In genomic region chr2:110896226-110896625, GRCh38 we compare ENCODE assay signal across 27 cellular contexts.
"Had no signal": no experiment of that assay in that cellular context is flagged by ENCODE, and none has a peak within 500 bp of the region (broad histone marks: within the 10 kb centered on the region; RNA-seq: fewer than 3 reads in every experiment).

No MANE protein-coding gene starts in this region.

- H3K27me3 ChIP-seq: suprapubic skin, testis, thyroid gland, tibial nerve, transverse colon, upper lobe of left lung, upper lobe of right lung, uterus, vagina had no signal

- H3K27ac ChIP-seq: stomach, suprapubic skin, testis, thoracic aorta, thyroid gland, tibial artery, tibial nerve, transverse colon, upper lobe of left lung, upper lobe of right lung, uterus, vagina had no signal

- H3K36me3 ChIP-seq: stomach, suprapubic skin, thoracic aorta, thyroid gland, tibial artery, tibial nerve, transverse colon, upper lobe of left lung, upper lobe of right lung, uterus, vagina had no signal

- DNase-seq: stimulated activated CD4-positive, alpha-beta T cell treated with anti-CD3 and anti-CD28 coated beads, Interleukin-2, amount 100 ng/mL, for 48 hours; stimulated activated CD4-positive, alpha-beta T cell treated with anti-CD3 and anti-CD28 coated beads, Interleukin-4, amount 100 ng/mL, for 1 hour; stimulated activated CD4-positive, alpha-beta T cell treated with anti-CD3 and anti-CD28 coated beads, Interleukin-4, amount 100 ng/mL, for 24 hours; stimulated activated CD4-positive, alpha-beta T cell treated with anti-CD3 and anti-CD28 coated beads, Interleukin-4, amount 100 ng/mL, for 4 hours; stimulated activated CD8-positive, alpha-beta memory T cell treated with anti-CD3 and anti-CD28 coated beads, Interleukin-4, amount 100 ng/mL, for 48 hours; stimulated activated naive B cell treated with anti-CD40 and anti-IgM and Interleukin-4, amounts not matched to agents 10 μg/mL and 1 μg/mL and 100 μg/mL, for 72 hours; stimulated activated naive CD4-positive, alpha-beta T cell; stimulated activated naive CD4-positive, alpha-beta T cell treated with Interleukin-2 at 50 U/mL for 16 hours; stimulated activated naive CD8-positive, alpha-beta T cell treated with anti-CD3 and anti-CD28 coated beads, Interleukin-15, amount 100 ng/mL, for 72 hours; stimulated activated naive CD8-positive, alpha-beta T cell treated with anti-CD3 and anti-CD28 coated beads, Interleukin-15, Interleukin-2, amounts not matched to agents 100 U/mL and 50 U/mL, for 24 hours; stomach; substantia nigra; testis; thyroid gland; tibial artery; transverse colon; trophoblast cell; upper lobe of left lung; upper lobe of right lung; uterus had no signal

- FAIRE-seq: urothelium cell line had no signal

- H3K4me1 ChIP-seq: stomach, suprapubic skin, testis, thyroid gland, tibial artery, tibial nerve, transverse colon, upper lobe of left lung, upper lobe of right lung, uterus, vagina had no signal

- ATAC-seq: stimulated activated effector memory CD8-positive, alpha-beta T cell treated with anti-CD3 and anti-CD28 coated beads, Interleukin-12 subunit alpha, Interleukin-12 subunit beta, amount 100 ng/mL, for 72 hours; stimulated activated memory B cell treated with anti-CD40 and anti-IgM and Interleukin-4, amounts not matched to agents 10 μg/mL and 1 μg/mL and 100 μg/mL, for 72 hours; stimulated activated naive B cell treated with anti-CD40 and anti-IgM and Interleukin-4, amounts not matched to agents 10 μg/mL and 1 μg/mL and 100 μg/mL, for 72 hours; stimulated activated naive CD8-positive, alpha-beta T cell treated with anti-CD3 and anti-CD28 coated beads, Interleukin-15, amount 100 ng/mL, for 72 hours; stimulated activated naive CD8-positive, alpha-beta T cell treated with anti-CD3 and anti-CD28 coated beads, Interleukin-15, Interleukin-2, amounts not matched to agents 100 U/mL and 50 U/mL, for 24 hours; upper lobe of right lung had no signal

- H3K9me3 ChIP-seq: suprapubic skin, testis, thyroid gland, upper lobe of right lung, uterus, vagina had no signal

- H3K4me3 ChIP-seq: stomach, suprapubic skin, testis, thoracic aorta, thyroid gland, tibial artery, tibial nerve, transverse colon, upper lobe of left lung, upper lobe of right lung, uterus, vagina had no signal
